21 cellular contexts compared by ENCODE assay signal in genomic region chr15:91255788-91256187, GRCh38.
"Had no signal": no experiment of that assay in that cellular context is flagged by ENCODE, and none has a peak within 500 bp of the region (broad histone marks: within the 10 kb centered on the region; RNA-seq: fewer than 3 reads in every experiment).

No MANE protein-coding gene starts in this region.

- DNase-seq: activated CD4-positive, alpha-beta T cell treated with anti-CD3 and anti-CD28 coated beads, Interleukin-2, amount 10 ng/mL, durations not matched to agents 24 days and 14 days; activated CD8-positive, alpha-beta memory T cell treated with anti-CD3 and anti-CD28 coated beads, Interleukin-2, amount 10 ng/mL, durations not matched to agents 7 days and 5 days; activated CD8-positive, alpha-beta T cell treated with anti-CD3 and anti-CD28 coated beads for 36 hours; activated effector memory CD4-positive, alpha-beta T cell treated with anti-CD3 and anti-CD28 coated beads, Interleukin-2, amount 50 U/mL, for 16 hours; activated naive CD4-positive, alpha-beta T cell treated with anti-CD3 and anti-CD28 coated beads, Interleukin-2, amount 10 ng/mL, durations not matched to agents 7 days and 5 days; activated T-cell treated with anti-CD3 and anti-CD28 coated beads for 4 hours; amygdala; cerebellar nuclear complex; cortex of kidney; head of caudate nucleus; hypothalamus; mesenchymal stem cell; nucleus accumbens; right cardiac atrium; stimulated activated CD4-positive, alpha-beta T cell treated with anti-CD3 and anti-CD28 coated beads, Interleukin-4, amount 100 ng/mL, for 24 hours; stimulated activated naive CD4-positive, alpha-beta T cell treated with Interleukin-2 at 50 U/mL for 16 hours; upper lobe of right lung had no signal

- ATAC-seq: activated CD4-positive, CD25-positive, alpha-beta regulatory T cell treated with anti-CD3 and anti-CD28 coated beads, Interleukin-2, amount 50 U/mL, for 24 hours; activated CD8-positive, alpha-beta memory T cell treated with anti-CD3 and anti-CD28 coated beads, Interleukin-2, amount 10 ng/mL, durations not matched to agents 7 days and 5 days; activated CD8-positive, alpha-beta T cell treated with anti-CD3 and anti-CD28 coated beads for 36 hours; gastroesophageal sphincter; right cardiac atrium; upper lobe of right lung had no signal

- H3K4me3 ChIP-seq: gastroesophageal sphincter, upper lobe of right lung had no signal

- H3K27ac ChIP-seq: epithelial cell of prostate, gastroesophageal sphincter, parathyroid adenoma, upper lobe of right lung had no signal
